In genomic region chr16:81921873-81922584, GRCh38 we compare ENCODE assay signal across 28 cellular contexts.
"Had no signal": no experiment of that assay in that cellular context is flagged by ENCODE, and none has a peak within 500 bp of the region (broad histone marks: within the 10 kb centered on the region; RNA-seq: fewer than 3 reads in every experiment).

No MANE protein-coding gene starts in this region.

- ATAC-seq: left colon; mucosa of descending colon; naive thymus-derived CD4-positive, alpha-beta T cell; natural killer cell treated with Interleukin-12 subunit alpha and Interleukin-12 subunit beta and Interleukin-15 and Interleukin-18, amount 100 ng/mL, for 72 hours; pancreas; psoas muscle; upper lobe of right lung had no signal

- H3K27ac ChIP-seq: left ventricle myocardium inferior, pancreas, psoas muscle, right lobe of liver, suprapubic skin, thoracic aorta, tibial artery, upper lobe of right lung had no signal

- FAIRE-seq: islet of Langerhans, kidney, pancreas, urothelium cell line had no signal

- H3K4me1 Mint-ChIP-seq: naive thymus-derived CD4-positive, alpha-beta T cell had no signal

- H3K4me3 ChIP-seq: left ventricle myocardium inferior, lung, mucosa of descending colon, pancreas, psoas muscle, right lobe of liver, skin epidermis, suprapubic skin, thoracic aorta, tibial artery, upper lobe of right lung had no signal

- H3K4me3 Mint-ChIP-seq: immature natural killer cell; memory B cell; naive thymus-derived CD4-positive, alpha-beta T cell; natural killer cell treated with Interleukin-12 subunit alpha and Interleukin-12 subunit beta and Interleukin-15 and Interleukin-18, amount 100 ng/mL, for 72 hours; stimulated activated naive CD8-positive, alpha-beta T cell treated with anti-CD3 and anti-CD28 coated beads, Interleukin-15, Interleukin-2, amounts not matched to agents 100 ng/mL and 50 ng/mL, for 24 hours had no signal

- H3K9me3 Mint-ChIP-seq: immature natural killer cell; memory B cell; natural killer cell treated with Interleukin-12 subunit alpha and Interleukin-12 subunit beta and Interleukin-15 and Interleukin-18, amount 100 ng/mL, for 72 hours; stimulated activated naive CD8-positive, alpha-beta T cell treated with anti-CD3 and anti-CD28 coated beads, Interleukin-15, Interleukin-2, amounts not matched to agents 100 ng/mL and 50 ng/mL, for 24 hours had no signal

- H3K9me3 ChIP-seq: left ventricle myocardium inferior, mucosa of descending colon, pancreas, psoas muscle, right lobe of liver, suprapubic skin, thoracic aorta, tibial artery, upper lobe of right lung had no signal

- H3K4me1 ChIP-seq: left ventricle myocardium inferior, pancreas, psoas muscle, right lobe of liver, suprapubic skin, tibial artery had no signal

- H3K27me3 Mint-ChIP-seq: memory B cell; natural killer cell treated with Interleukin-12 subunit alpha and Interleukin-12 subunit beta and Interleukin-15 and Interleukin-18, amount 100 ng/mL, for 72 hours; stimulated activated naive CD8-positive, alpha-beta T cell treated with anti-CD3 and anti-CD28 coated beads, Interleukin-15, Interleukin-2, amounts not matched to agents 100 ng/mL and 50 ng/mL, for 24 hours had no signal

- H3K36me3 Mint-ChIP-seq: naive thymus-derived CD4-positive, alpha-beta T cell had no signal

- H3K27ac Mint-ChIP-seq: naive thymus-derived CD4-positive, alpha-beta T cell; stimulated activated naive CD8-positive, alpha-beta T cell treated with anti-CD3 and anti-CD28 coated beads, Interleukin-15, Interleukin-2, amounts not matched to agents 100 ng/mL and 50 ng/mL, for 24 hours had no signal

- H3K36me3 ChIP-seq: left ventricle myocardium inferior, thoracic aorta, tibial artery had no signal

- H3K27me3 ChIP-seq: pancreas, right lobe of liver, suprapubic skin, upper lobe of right lung had no signal

- DNase-seq: hypothalamus; immature natural killer cell; kidney; left colon; left ventricle myocardium inferior; midbrain; mucosa of descending colon; naive thymus-derived CD4-positive, alpha-beta T cell; pancreas; psoas muscle; stimulated activated CD4-positive, alpha-beta T cell treated with anti-CD3 and anti-CD28 coated beads, Interleukin-12 subunit alpha, Interleukin-12 subunit beta, amount 100 ng/mL, for 4 hours; stimulated activated CD4-positive, alpha-beta T cell treated with anti-CD3 and anti-CD28 coated beads, Interleukin-15, amount 100 ng/mL, for 24 hours; stimulated activated CD4-positive, alpha-beta T cell treated with anti-CD3 and anti-CD28 coated beads, Interleukin-2, amount 100 ng/mL, for 24 hours; stimulated activated CD4-positive, alpha-beta T cell treated with anti-CD3 and anti-CD28 coated beads, Interleukin-4, amount 100 ng/mL, for 1 hour; stimulated activated naive CD4-positive, alpha-beta T cell; trophoblast cell; upper lobe of right lung had no signal
